In genomic region chr2:46332686-46333281, GRCh38 we compare ENCODE assay signal across 15 cellular contexts. TPM values are rescaled to one million over a fixed set of nuclear protein-coding genes. Genes with fewer than 3 reads are reported as not detected.
A peak's percentile ranks its signal among the peaks of the same experiment; 100 is the strongest.
DNase-seq lines count a peak whose midpoint lies in the region; ATAC-seq and TF ChIP-seq lines count a peak whose summit lies in the region.
"Had no signal": no experiment of that assay in that cellular context is flagged by ENCODE, and none has a peak within 500 bp of the region (broad histone marks: within the 10 kb centered on the region; RNA-seq: fewer than 3 reads in every experiment).

No MANE protein-coding gene starts in this region.

- 64 to 86% (median 81%) methylated on average over 8 of the region's 8 CpGs for WGBS in adipose tissue, 3 donors

- H3K4me3 Mint-ChIP-seq in Caco-2 (ENCODE audit: unreplicated experiment) = no peak overlapping the region
- H3K4me3 Mint-ChIP-seq in mesothelial cell of epicardium = no peak overlapping the region
- H3K4me3 Mint-ChIP-seq: CD8-positive, alpha-beta memory T cell; naive thymus-derived CD4-positive, alpha-beta T cell had no signal

- H3K36me3 ChIP-seq in Caco-2 (ENCODE audit: control insufficient read depth, insufficient read depth, low read length) (no peaks in the 10 kb centered on the region), skeletal muscle tissue (ENCODE audit: control insufficient read depth in 3 of 3, insufficient read depth in 3 of 3, low read length in 3 of 3) (no peaks in the 10 kb centered on the region)

- H3K27me3 Mint-ChIP-seq in Caco-2 (ENCODE audit: insufficient read depth, unreplicated experiment) = no peaks in the 10 kb centered on the region
- no peaks in the 10 kb centered on the region for H3K27me3 Mint-ChIP-seq in mesothelial cell of epicardium (ENCODE audit: low read depth)

- ATAC-seq in HG03196 (IDR thresholded peaks at IDR 0.05; ENCODE audit: unreplicated experiment) = no peak
- ATAC-seq: naive thymus-derived CD4-positive, alpha-beta T cell had no signal

- peaks cover 37% of the 10 kb centered on the region for H3K36me3 Mint-ChIP-seq in Caco-2 (ENCODE audit: insufficient read depth, unreplicated experiment)
- H3K36me3 Mint-ChIP-seq in mesothelial cell of epicardium = no peaks in the 10 kb centered on the region
- H3K36me3 Mint-ChIP-seq: CD8-positive, alpha-beta memory T cell; naive thymus-derived CD4-positive, alpha-beta T cell had no signal

- H3K27ac ChIP-seq in adipose tissue (ENCODE audit: low read depth, low read length) = peak overlapping the region; percentile 21
- peak overlapping the region; percentile 75 for H3K27ac ChIP-seq in skeletal muscle tissue (ENCODE audit: low read depth, low read length)

- intact Hi-C loops in Caco-2 (cut with micrococcal nuclease; ENCODE audit: unreplicated experiment) = no loop called here

- TF ChIP-seq CTCF in Caco-2 (IDR thresholded peaks at IDR 0.05; ENCODE audit: insufficient read depth in 1 of 2, low read depth in 1 of 2, low read length in 1 of 2, severe bottlenecking in 1 of 2, unreplicated experiment in 1 of 2) = no peak
- TF ChIP-seq CTCF in mesothelial cell of epicardium (IDR thresholded peaks at IDR 0.05; ENCODE audit: unreplicated experiment) = no peak

- BruUV-seq in Caco-2 (replicated peaks; lab: Mats Ljungman, UMichigan) = no TSS peak

- H3K4me3 ChIP-seq in Caco-2 (ENCODE audit: low read depth, low read length) (no peak overlapping the region), skeletal muscle tissue (ENCODE audit: low read length in 3 of 3) (peak overlapping the region in 1 of 3 donors; percentile 18)

- H3K9me3 Mint-ChIP-seq in Caco-2 (ENCODE audit: unreplicated experiment) (no peaks in the 10 kb centered on the region), mesothelial cell of epicardium (no peaks in the 10 kb centered on the region)
- H3K9me3 Mint-ChIP-seq: CD8-positive, alpha-beta memory T cell had no signal

- CTCF ChIA-PET in Caco-2 (lab: Charles Lee) = no interaction called here

- H3K27me3 ChIP-seq in Caco-2 (replicated peaks; ENCODE audit: control insufficient read depth, insufficient read depth, low read length) (no peaks in the 10 kb centered on the region), skeletal muscle tissue (ENCODE audit: control insufficient read depth in 3 of 3, insufficient read depth in 3 of 3, low read length in 3 of 3) (no peaks in the 10 kb centered on the region)

- DNase-seq in Caco-2 (no peak), glomerular visceral epithelial cell (ENCODE audit: extremely low spot score) (peak; percentile 17), mesothelial cell of epicardium (ENCODE audit: low spot score in 2 of 2, unreplicated experiment in 2 of 2) (no peak), NCI-H748 treated with DMSO at 0.1 percent for 48 hours (lab: John Stamatoyannopoulos, UW) (no peak), GOT3 (lab: John Stamatoyannopoulos, UW) (no peak)
- DNase-seq: activated T-cell treated with anti-CD3 and anti-CD28 coated beads, Interleukin-2, amount 50 U/mL, for 1 hour; CD8-positive, alpha-beta memory T cell; cerebellar nuclear complex; hippocampal formation; naive thymus-derived CD4-positive, alpha-beta T cell; NCI-H1694 treated with DMSO at 0.1 percent for 48 hours; stimulated activated CD4-positive, alpha-beta T cell treated with anti-CD3 and anti-CD28 coated beads, Interleukin-4, amount 100 ng/mL, for 4 hours had no signal

- H3K4me1 Mint-ChIP-seq in Caco-2 (ENCODE audit: low read depth, unreplicated experiment) (peaks cover 78% of the 10 kb centered on the region), mesothelial cell of epicardium (peaks cover 70% of the 10 kb centered on the region)

- H3K27ac Mint-ChIP-seq in Caco-2 (ENCODE audit: unreplicated experiment) (peak overlapping the region; percentile 54), mesothelial cell of epicardium (no peak overlapping the region)
- H3K27ac Mint-ChIP-seq: naive thymus-derived CD4-positive, alpha-beta T cell had no signal

- POLR2A ChIA-PET in Caco-2 (lab: Charles Lee) = no interaction called here

- peaks cover 64% of the 10 kb centered on the region for H3K4me1 ChIP-seq in Caco-2
- H3K4me1 ChIP-seq in skeletal muscle tissue (ENCODE audit: control insufficient read depth in 3 of 3, insufficient read depth in 3 of 3, low read length in 3 of 3) = peaks cover 82 to 91% (median 86%) of the 10 kb centered on the region in 3 donors

- no peaks in the 10 kb centered on the region for H3K9me3 ChIP-seq in Caco-2
- H3K9me3 ChIP-seq in skeletal muscle tissue (ENCODE audit: control insufficient read depth in 3 of 3, low read length in 3 of 3) = no peaks in the 10 kb centered on the region

- no peak overlapping the region for H3K9ac ChIP-seq in skeletal muscle tissue (ENCODE audit: low read depth in 1 of 3, low read length in 3 of 3)

RNA-seq across cellular contexts. Expression of gene EPAS1, which starts 35.6 kb away (rescaled TPM):
- total RNA-seq in Caco-2 (2022) (68.1 and 77.3 TPM in 2 replicates), skeletal muscle tissue (13.6 TPM), mesothelial cell of epicardium (4.4 to 7.5 TPM (median 4.9 TPM) in 3 replicates)
- 100 to 1,000 TPM in 2 of 3 donors, 10 to 100 TPM in 1; 48.1 to 314 (median 202) TPM for polyA plus RNA-seq in adipose tissue
